In genomic region chr17:57953703-57954420, GRCh38 we compare ENCODE assay signal across 8 cellular contexts. TPM values are rescaled to one million over a fixed set of nuclear protein-coding genes. Genes with fewer than 3 reads are reported as not detected.
DNase-seq lines count a peak whose midpoint lies in the region; ATAC-seq and TF ChIP-seq lines count a peak whose summit lies in the region.

No MANE protein-coding gene starts in this region.

- no peak for TF ChIP-seq CTCF in brain microvascular endothelial cell (IDR thresholded peaks at IDR 0.05; ENCODE audit: low read depth, low read length, missing control alignments)
- no peak for TF ChIP-seq CTCF in lower lobe of right lung (IDR thresholded peaks at IDR 0.05)
- TF ChIP-seq CTCF in suprapubic skin (IDR thresholded peaks at IDR 0.05) = no peak

- ATAC-seq in lower lobe of right lung = no peak
- ATAC-seq in GM21786 (IDR thresholded peaks at IDR 0.05; ENCODE audit: unreplicated experiment) = no peak
- ATAC-seq in HG03045 (IDR thresholded peaks at IDR 0.05; ENCODE audit: unreplicated experiment) = no peak

- H3K27me3 Mint-ChIP-seq in activated CD4-positive, alpha-beta T cell treated with anti-CD3 and anti-CD28 coated beads, Interleukin-2, amount 10 ng/mL, durations not matched to agents 24 days and 14 days = peaks cover 45% of the 10 kb centered on the region

- DNase-seq in activated CD4-positive, alpha-beta T cell treated with anti-CD3 and anti-CD28 coated beads, Interleukin-2, amount 10 ng/mL, durations not matched to agents 24 days and 14 days = no peak
- no peak for DNase-seq in activated CD4-positive, alpha-beta T cell treated with anti-CD3 and anti-CD28 coated beads for 1 hour
- no peak for DNase-seq in brain microvascular endothelial cell
- DNase-seq in lower lobe of right lung = no peak
- no peak for DNase-seq in suprapubic skin (ENCODE audit: low spot score in 2 of 2)
- DNase-seq in DMS 273 (lab: John Stamatoyannopoulos, UW; ENCODE audit: unreplicated experiment) = no peak

- TF ChIP-seq EP300 in suprapubic skin (IDR thresholded peaks at IDR 0.05) = no peak

- in situ Hi-C loops in brain microvascular endothelial cell (cut with HindIII; ENCODE audit: low pct_ligation_motif_present, low sequenced_read_pairs) = no loop called here

- H3K4me1 ChIP-seq in lower lobe of right lung (peaks cover 65% of the 10 kb centered on the region), suprapubic skin (peaks cover 54% of the 10 kb centered on the region)

- H3K36me3 ChIP-seq in brain microvascular endothelial cell (replicated peaks) = no peaks in the 10 kb centered on the region
- no peaks in the 10 kb centered on the region for H3K36me3 ChIP-seq in lower lobe of right lung
- H3K36me3 ChIP-seq in suprapubic skin = no peaks in the 10 kb centered on the region

- H3K9me3 Mint-ChIP-seq in activated CD4-positive, alpha-beta T cell treated with anti-CD3 and anti-CD28 coated beads, Interleukin-2, amount 10 ng/mL, durations not matched to agents 24 days and 14 days = no peaks in the 10 kb centered on the region

- H3K27me3 ChIP-seq in brain microvascular endothelial cell (replicated peaks) = no peaks in the 10 kb centered on the region
- no peaks in the 10 kb centered on the region for H3K27me3 ChIP-seq in lower lobe of right lung (ENCODE audit: low read depth)
- H3K27me3 ChIP-seq in suprapubic skin = no peaks in the 10 kb centered on the region

- H3K36me3 Mint-ChIP-seq in activated CD4-positive, alpha-beta T cell treated with anti-CD3 and anti-CD28 coated beads, Interleukin-2, amount 10 ng/mL, durations not matched to agents 24 days and 14 days (ENCODE audit: low read depth) = no peaks in the 10 kb centered on the region

- H3K4me3 ChIP-seq in brain microvascular endothelial cell (ENCODE audit: low read depth, low read length) = peak overlapping the region; percentile 61
- peak overlapping the region; percentile 77 for H3K4me3 ChIP-seq in lower lobe of right lung
- H3K4me3 ChIP-seq in suprapubic skin = peak overlapping the region; percentile 82

- H3K27ac ChIP-seq in brain microvascular endothelial cell = peak overlapping the region; percentile 65
- H3K27ac ChIP-seq in lower lobe of right lung = peak overlapping the region; percentile 93
- H3K27ac ChIP-seq in suprapubic skin = peak overlapping the region; percentile 97

- TF ChIP-seq POLR2A in suprapubic skin (IDR thresholded peaks at IDR 0.05) = no peak

- intact Hi-C loops in activated CD4-positive, alpha-beta T cell treated with anti-CD3 and anti-CD28 coated beads, Interleukin-2, amount 10 ng/mL, durations not matched to agents 24 days and 14 days (cut with micrococcal nuclease) = no loop called here
- intact Hi-C loops in lower lobe of right lung (cut with DNase I) = no loop called here

- H3K4me1 Mint-ChIP-seq in activated CD4-positive, alpha-beta T cell treated with anti-CD3 and anti-CD28 coated beads, Interleukin-2, amount 10 ng/mL, durations not matched to agents 24 days and 14 days = peaks cover 33% of the 10 kb centered on the region

- H3K27ac Mint-ChIP-seq in activated CD4-positive, alpha-beta T cell treated with anti-CD3 and anti-CD28 coated beads, Interleukin-2, amount 10 ng/mL, durations not matched to agents 24 days and 14 days = no peak overlapping the region

- peak overlapping the region; percentile 71 for H3K4me3 Mint-ChIP-seq in activated CD4-positive, alpha-beta T cell treated with anti-CD3 and anti-CD28 coated beads, Interleukin-2, amount 10 ng/mL, durations not matched to agents 24 days and 14 days

- H3K9me3 ChIP-seq in lower lobe of right lung (no peaks in the 10 kb centered on the region), suprapubic skin (no peaks in the 10 kb centered on the region)

- WGBS in suprapubic skin = 69% methylated on average over 12 of the region's 14 CpGs

RNA-seq across cellular contexts. Expression of gene CUEDC1, which starts 1.4 kb away (rescaled TPM):
- 0.50 and 0.58 TPM in 2 replicates for total RNA-seq in activated CD4-positive, alpha-beta T cell treated with anti-CD3 and anti-CD28 coated beads, Interleukin-2, amount 10 ng/mL, durations not matched to agents 24 days and 14 days
- 42.8 TPM for total RNA-seq in lower lobe of right lung
- 10 to 100 TPM in 2 of 4 donors, 1 to 10 TPM in 2; 5.1 to 34.2 (median 12.8) TPM for total RNA-seq in suprapubic skin

RNA-seq across cellular contexts. Expression of gene VEZF1, which starts 34.2 kb away (rescaled TPM):
- 35.4 and 37.3 TPM in 2 replicates for total RNA-seq in activated CD4-positive, alpha-beta T cell treated with anti-CD3 and anti-CD28 coated beads, Interleukin-2, amount 10 ng/mL, durations not matched to agents 24 days and 14 days
- total RNA-seq in lower lobe of right lung = 73.5 TPM
- total RNA-seq in suprapubic skin = 10 to 100 TPM; 45.3 to 76.0 (median 63.7) TPM

RNA-seq across cellular contexts. Expression of gene SRSF1, which starts 53.2 kb away (rescaled TPM):
- total RNA-seq in activated CD4-positive, alpha-beta T cell treated with anti-CD3 and anti-CD28 coated beads, Interleukin-2, amount 10 ng/mL, durations not matched to agents 24 days and 14 days = 510 and 515 TPM in 2 replicates
- total RNA-seq in lower lobe of right lung = 159 TPM
- 100 to 1,000 TPM; 108 to 172 (median 125) TPM for total RNA-seq in suprapubic skin
